Comparison of ENCODE assay signal across 8 cellular contexts in genomic region chr13:46211521-46212351, GRCh38. TPM values are rescaled to one million over a fixed set of nuclear protein-coding genes. Genes with fewer than 3 reads are reported as not detected.
DNase-seq lines count a peak whose midpoint lies in the region; ATAC-seq and TF ChIP-seq lines count a peak whose summit lies in the region.

Gene LRRC63, plus strand, starts transcription at chr13:46211928. Its CDS starts 1,107 bp downstream, at chr13:46213035.

- H3K9me3 ChIP-seq in CD4-positive, alpha-beta memory T cell (ENCODE audit: control insufficient read depth in 1 of 2, low read length in 2 of 2), result no peaks in the 10 kb centered on the region

- H3K4me1 Mint-ChIP-seq in CD4-positive, alpha-beta memory T cell, result peaks cover 9 to 30% (median 18%) of the 10 kb centered on the region in 4 donors
- H3K4me1 Mint-ChIP-seq in natural killer cell treated with Interleukin-12 subunit alpha and Interleukin-12 subunit beta and Interleukin-15 and Interleukin-18, amount 100 ng/mL, for 72 hours (ENCODE audit: low read depth in 2 of 2), result peaks cover 20% of the 10 kb centered on the region in 2 donors

- peaks cover 0 to 2% (median 0%) of the 10 kb centered on the region in 8 donors for H3K9me3 Mint-ChIP-seq in CD4-positive, alpha-beta memory T cell
- H3K9me3 Mint-ChIP-seq in natural killer cell treated with Interleukin-12 subunit alpha and Interleukin-12 subunit beta and Interleukin-15 and Interleukin-18, amount 100 ng/mL, for 72 hours, result no peaks in the 10 kb centered on the region

- CTCF ChIA-PET in CD4-positive, alpha-beta memory T cell (lab: Charles Lee; ENCODE audit: partially characterized antibody), result interaction anchor here (1.0 to 1.9 kb wide), 10 partner anchors 8 to 85 kb away, joined by 4 to 12 read pairs (median 8); partner anchors contain the start of gene LCP1

- DNase-seq in CD4-positive, alpha-beta memory T cell, result peak; percentile 80 to 85 (median 84)
- peak; percentile 82 for DNase-seq in OCI-M1 (lab: John Stamatoyannopoulos, UW)
- peak; percentile 78 for DNase-seq in activated T-helper 1 cell treated with Interleukin-2 at 50 U/mL for 16 hours (ENCODE audit: low read depth)
- DNase-seq in fibroblast of pulmonary artery (ENCODE audit: low read depth), result peak; percentile 13
- peak; percentile 91 for DNase-seq in natural killer cell treated with Interleukin-12 subunit alpha and Interleukin-12 subunit beta and Interleukin-15 and Interleukin-18, amount 100 ng/mL, for 72 hours (ENCODE audit: low spot score)
- peak; percentile 89 for DNase-seq in stimulated activated naive CD8-positive, alpha-beta T cell treated with anti-CD3 and anti-CD28 coated beads, Interleukin-15, Interleukin-2, amounts not matched to agents 100 U/mL and 50 U/mL, for 24 hours

- no peak for TF ChIP-seq CTCF in fibroblast of pulmonary artery (IDR thresholded peaks at IDR 0.05; ENCODE audit: low read length, missing control alignments)

- intact Hi-C loops in CD4-positive, alpha-beta memory T cell (cut with micrococcal nuclease), result loop anchor here (1.0 to 2.0 kb wide), 5 partner anchors 9 to 110 kb away; no protein-coding TSS in a partner anchor

- POLR2A ChIA-PET in CD4-positive, alpha-beta memory T cell (lab: Charles Lee; ENCODE audit: partially characterized antibody), result interaction anchor here (1.1 to 2.0 kb wide), 13 partner anchors 9 to 84 kb away, joined by 3 to 29 read pairs (median 11); partner anchors contain the start of gene LCP1

- ATAC-seq in GM19328 (IDR thresholded peaks at IDR 0.05; ENCODE audit: unreplicated experiment) (peak; percentile 93), HG03457 (IDR thresholded peaks at IDR 0.05; ENCODE audit: unreplicated experiment) (peak; percentile 87)
- peak; percentile 100 for ATAC-seq in natural killer cell treated with Interleukin-12 subunit alpha and Interleukin-12 subunit beta and Interleukin-15 and Interleukin-18, amount 100 ng/mL, for 72 hours
- peak; percentile 99 for ATAC-seq in stimulated activated naive CD8-positive, alpha-beta T cell treated with anti-CD3 and anti-CD28 coated beads, Interleukin-15, Interleukin-2, amounts not matched to agents 100 U/mL and 50 U/mL, for 24 hours

- H3K4me1 ChIP-seq in CD4-positive, alpha-beta memory T cell (ENCODE audit: insufficient read depth, low read length), result peaks cover 18% of the 10 kb centered on the region

- H3K36me3 Mint-ChIP-seq in CD4-positive, alpha-beta memory T cell, result peaks cover 0 to 3% of the 10 kb centered on the region in 2 donors
- no peaks in the 10 kb centered on the region for H3K36me3 Mint-ChIP-seq in natural killer cell treated with Interleukin-12 subunit alpha and Interleukin-12 subunit beta and Interleukin-15 and Interleukin-18, amount 100 ng/mL, for 72 hours

- no peaks in the 10 kb centered on the region for H3K27me3 ChIP-seq in CD4-positive, alpha-beta memory T cell (ENCODE audit: insufficient read depth, low read length)

- peak within 1 kb of the TSS; percentile 85 to 97 (median 94) for H3K4me3 Mint-ChIP-seq in CD4-positive, alpha-beta memory T cell
- H3K4me3 Mint-ChIP-seq in natural killer cell treated with Interleukin-12 subunit alpha and Interleukin-12 subunit beta and Interleukin-15 and Interleukin-18, amount 100 ng/mL, for 72 hours, result peak within 1 kb of the TSS; percentile 99

- H3K4me3 ChIP-seq in CD4-positive, alpha-beta memory T cell (ENCODE audit: low read length in 2 of 2), result peak within 1 kb of the TSS; percentile 49 to 56
- H3K4me3 ChIP-seq in fibroblast of pulmonary artery (replicated peaks; ENCODE audit: low read depth, low read length), result peak within 1 kb of the TSS; percentile 46

- peak within 1 kb of the TSS; percentile 83 to 97 (median 96) for H3K27ac Mint-ChIP-seq in CD4-positive, alpha-beta memory T cell
- H3K27ac Mint-ChIP-seq in natural killer cell treated with Interleukin-12 subunit alpha and Interleukin-12 subunit beta and Interleukin-15 and Interleukin-18, amount 100 ng/mL, for 72 hours, result peak within 1 kb of the TSS; percentile 88 to 89

- H3K36me3 ChIP-seq in CD4-positive, alpha-beta memory T cell (ENCODE audit: insufficient read depth, low read length), result no peaks in the 10 kb centered on the region

- no peaks in the 10 kb centered on the region for H3K27me3 Mint-ChIP-seq in CD4-positive, alpha-beta memory T cell
- no peaks in the 10 kb centered on the region for H3K27me3 Mint-ChIP-seq in natural killer cell treated with Interleukin-12 subunit alpha and Interleukin-12 subunit beta and Interleukin-15 and Interleukin-18, amount 100 ng/mL, for 72 hours

- H3K27ac ChIP-seq in CD4-positive, alpha-beta memory T cell (ENCODE audit: low read depth, low read length), result peak within 1 kb of the TSS; percentile 75

RNA-seq across cellular contexts. Expression of gene LRRC63, which starts in this region (rescaled TPM):
- total RNA-seq in CD4-positive, alpha-beta memory T cell, result under 1 TPM; 0.49 to 0.75 TPM
- polyA plus RNA-seq in CD4-positive, alpha-beta memory T cell, result under 1 TPM; 0.41 to 0.57 TPM
- total RNA-seq in natural killer cell treated with Interleukin-12 subunit alpha and Interleukin-12 subunit beta and Interleukin-15 and Interleukin-18, amount 100 ng/mL, for 72 hours, result under 1 TPM; 0.42 to 0.59 TPM

Comparison
In these comparisons a context has a peak if more than half of its experiments do, and no peak if none do; other contexts are left out.
1. Peak in every context shown above with its lines: DNase-seq, ATAC-seq, H3K4me3 ChIP-seq and H3K27ac ChIP-seq.
2. Peak in DNase-seq, H3K4me3 ChIP-seq and H3K27ac ChIP-seq in CD4-positive, alpha-beta memory T cell; RNA of the gene not detected or under 1 TPM.
3. Peak in DNase-seq and ATAC-seq in natural killer cell treated with Interleukin-12 subunit alpha and Interleukin-12 subunit beta and Interleukin-15 and Interleukin-18, amount 100 ng/mL, for 72 hours; RNA of the gene not detected or under 1 TPM.
4. DNase-seq: peak in every context shown above with its lines; median percentile 91 in natural killer cell treated with Interleukin-12 subunit alpha and Interleukin-12 subunit beta and Interleukin-15 and Interleukin-18, amount 100 ng/mL, for 72 hours; 89 in stimulated activated naive CD8-positive, alpha-beta T cell treated with anti-CD3 and anti-CD28 coated beads, Interleukin-15, Interleukin-2, amounts not matched to agents 100 U/mL and 50 U/mL, for 24 hours; 84 in CD4-positive, alpha-beta memory T cell; 82 in OCI-M1; 78 in activated T-helper 1 cell treated with Interleukin-2 at 50 U/mL for 16 hours; 13 in fibroblast of pulmonary artery.